1 cellular context compared by ENCODE assay signal in genomic region chr5:34657550-34657921, GRCh38.
TF ChIP-seq lines count a peak whose summit lies in the region.

No MANE protein-coding gene starts in this region.

TF ChIP-seq in HEK293, 187 proteins besides CTCF, POLR2A, EP300 and RAD21 (continued from another document):
- no peak for TF ChIP-seq KLF17 (tag by site-specific recombination; IDR thresholded peaks at IDR 0.05)
- TF ChIP-seq ZNF138 (tag by site-specific recombination; IDR thresholded peaks at IDR 0.05; ENCODE audit: borderline replicate concordance) = no peak
- TF ChIP-seq ZBTB26 (tag by site-specific recombination; optimal IDR thresholded peaks at IDR 0.05) = no peak
- TF ChIP-seq ZNF362 (tag by site-specific recombination; IDR thresholded peaks at IDR 0.05) = no peak
- TF ChIP-seq SP7 (tag by site-specific recombination; IDR thresholded peaks at IDR 0.05) = no peak
- TF ChIP-seq ZNF335 (tag by site-specific recombination; conservative IDR thresholded peaks at IDR 0.05) = peak; percentile 94
- peak; percentile 94 for TF ChIP-seq MZF1 (tag by site-specific recombination; IDR thresholded peaks at IDR 0.05; ENCODE audit: borderline replicate concordance)
- TF ChIP-seq KLF7 (tag by site-specific recombination; IDR thresholded peaks at IDR 0.05; ENCODE audit: borderline replicate concordance) = no peak
- no peak for TF ChIP-seq ZNF560 (tag by site-specific recombination; IDR thresholded peaks at IDR 0.05; ENCODE audit: borderline replicate concordance)
TF ChIP-seq in HEK293: peak in this region for 9.
